10 cellular contexts compared by ENCODE assay signal in the genomic region with DNA sequence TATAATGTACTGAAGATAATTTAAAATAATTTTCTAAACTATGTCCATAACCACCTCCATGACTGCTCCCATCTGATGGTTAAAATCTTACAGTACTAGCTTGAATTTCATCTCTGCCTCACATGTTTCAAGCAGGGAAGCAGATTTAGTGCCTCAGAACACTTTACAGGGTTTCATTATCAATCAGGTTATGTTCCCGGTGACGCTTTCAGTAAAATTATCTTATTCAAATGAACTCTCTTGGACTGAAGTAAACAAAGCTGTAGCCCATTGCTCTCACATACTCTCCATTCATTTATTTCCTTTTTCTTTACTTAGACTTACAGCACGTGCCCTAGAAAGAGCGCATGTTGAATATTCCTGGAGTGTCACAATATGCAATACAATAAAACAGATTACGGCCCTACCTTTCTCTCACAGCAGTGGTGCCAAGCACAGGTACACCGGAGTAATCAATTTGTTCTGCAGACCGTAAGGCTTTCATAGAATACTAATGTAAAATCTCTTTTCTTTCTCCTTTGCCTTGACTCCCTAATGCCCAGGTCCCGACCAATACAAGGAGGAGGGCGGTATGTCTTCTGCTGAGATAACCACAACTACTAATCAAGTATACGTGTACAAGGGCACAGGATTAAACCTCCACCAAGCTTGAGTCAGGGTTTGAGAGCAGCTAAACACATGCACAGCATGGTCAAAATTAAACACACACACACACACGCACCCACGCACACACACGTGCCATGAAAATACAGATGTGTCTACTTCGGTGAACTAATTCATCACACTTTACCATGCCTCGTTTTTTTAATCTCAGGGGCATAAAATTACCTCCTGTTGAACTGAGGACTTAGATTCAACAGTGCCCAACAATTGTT.
A peak's percentile ranks its signal among the peaks of the same experiment; 100 is the strongest.
DNase-seq lines count a peak whose midpoint lies in the region; ATAC-seq lines count a peak whose summit lies in the region.
"Had no signal": no experiment of that assay in that cellular context is flagged by ENCODE, and none has a peak within 500 bp of the region (broad histone marks: within the 10 kb centered on the region; RNA-seq: fewer than 3 reads in every experiment).

No MANE protein-coding gene starts in this region.

- peak overlapping the region; percentile 18 for H3K27ac ChIP-seq in subcutaneous abdominal adipose tissue (ENCODE audit: low read depth, low read length)
- H3K27ac ChIP-seq: parathyroid adenoma had no signal

- no peaks in the 10 kb centered on the region for H3K27me3 Mint-ChIP-seq in activated CD8-positive, alpha-beta memory T cell treated with anti-CD3 and anti-CD28 coated beads, Interleukin-2, amount 10 ng/mL, durations not matched to agents 7 days and 5 days
- H3K27me3 Mint-ChIP-seq: activated naive CD8-positive, alpha-beta T cell treated with anti-CD3 and anti-CD28 coated beads, Interleukin-2, amount 10 ng/mL, durations not matched to agents 7 days and 5 days had no signal

- H3K4me1 ChIP-seq in subcutaneous abdominal adipose tissue (ENCODE audit: control insufficient read depth in 5 of 5, insufficient read depth in 5 of 5, low read length in 5 of 5) = peaks cover 0 to 49% (median 30%) of the 10 kb centered on the region in 5 donors

- H3K36me3 ChIP-seq in subcutaneous abdominal adipose tissue (ENCODE audit: control insufficient read depth in 5 of 5, insufficient read depth in 5 of 5, low read length in 5 of 5) = peaks cover 0 to 2% (median 0%) of the 10 kb centered on the region in 5 donors

- no peak overlapping the region for H3K4me3 Mint-ChIP-seq in activated CD8-positive, alpha-beta memory T cell treated with anti-CD3 and anti-CD28 coated beads, Interleukin-2, amount 10 ng/mL, durations not matched to agents 7 days and 5 days
- H3K4me3 Mint-ChIP-seq: activated naive CD8-positive, alpha-beta T cell treated with anti-CD3 and anti-CD28 coated beads, Interleukin-2, amount 10 ng/mL, durations not matched to agents 7 days and 5 days had no signal

- ATAC-seq in GM19395 (IDR thresholded peaks at IDR 0.05; ENCODE audit: unreplicated experiment) (peak; percentile 94), HG02970 (IDR thresholded peaks at IDR 0.05; ENCODE audit: low FRiP score, unreplicated experiment) (peak; percentile 62)
- no peak for ATAC-seq in activated CD8-positive, alpha-beta memory T cell treated with anti-CD3 and anti-CD28 coated beads, Interleukin-2, amount 10 ng/mL, durations not matched to agents 7 days and 5 days

- peaks cover 41% of the 10 kb centered on the region for H3K4me1 Mint-ChIP-seq in activated CD8-positive, alpha-beta memory T cell treated with anti-CD3 and anti-CD28 coated beads, Interleukin-2, amount 10 ng/mL, durations not matched to agents 7 days and 5 days

- no peaks in the 10 kb centered on the region for H3K9me3 Mint-ChIP-seq in activated CD8-positive, alpha-beta memory T cell treated with anti-CD3 and anti-CD28 coated beads, Interleukin-2, amount 10 ng/mL, durations not matched to agents 7 days and 5 days (ENCODE audit: low read depth)
- H3K9me3 Mint-ChIP-seq: activated naive CD8-positive, alpha-beta T cell treated with anti-CD3 and anti-CD28 coated beads, Interleukin-2, amount 10 ng/mL, durations not matched to agents 7 days and 5 days had no signal

- no peaks in the 10 kb centered on the region for H3K27me3 ChIP-seq in subcutaneous abdominal adipose tissue (ENCODE audit: control insufficient read depth in 5 of 5, insufficient read depth in 4 of 5, low read length in 5 of 5)

- H3K4me3 ChIP-seq in subcutaneous abdominal adipose tissue (ENCODE audit: low read depth in 1 of 5, low read length in 5 of 5) = no peak overlapping the region

- CTCF ChIA-PET in activated CD8-positive, alpha-beta memory T cell treated with anti-CD3 and anti-CD28 coated beads, Interleukin-2, amount 10 ng/mL, durations not matched to agents 7 days and 5 days (lab: Charles Lee) = interaction anchor here (0.6 to 0.8 kb wide), 2 partner anchors 55 to 611 kb away, joined by 3 read pairs; no protein-coding TSS in a partner anchor

- no peak overlapping the region for H3K27ac Mint-ChIP-seq in activated CD8-positive, alpha-beta memory T cell treated with anti-CD3 and anti-CD28 coated beads, Interleukin-2, amount 10 ng/mL, durations not matched to agents 7 days and 5 days
- H3K27ac Mint-ChIP-seq: activated naive CD8-positive, alpha-beta T cell treated with anti-CD3 and anti-CD28 coated beads, Interleukin-2, amount 10 ng/mL, durations not matched to agents 7 days and 5 days had no signal

- DNase-seq in NCI-H748 treated with DMSO at 0.1 percent for 48 hours (lab: John Stamatoyannopoulos, UW) = peak; percentile 50
- no peak for DNase-seq in SHP77 (lab: John Stamatoyannopoulos, UW)
- DNase-seq in cerebellar nuclear complex (lab: John Stamatoyannopoulos, UW) = no peak
- DNase-seq in activated CD8-positive, alpha-beta memory T cell treated with anti-CD3 and anti-CD28 coated beads, Interleukin-2, amount 10 ng/mL, durations not matched to agents 7 days and 5 days = no peak
- DNase-seq: activated naive CD8-positive, alpha-beta T cell treated with anti-CD3 and anti-CD28 coated beads, Interleukin-2, amount 10 ng/mL, durations not matched to agents 7 days and 5 days; NCI-H2029 treated with DMSO at 0.1 percent for 48 hours had no signal

- H3K36me3 Mint-ChIP-seq in activated CD8-positive, alpha-beta memory T cell treated with anti-CD3 and anti-CD28 coated beads, Interleukin-2, amount 10 ng/mL, durations not matched to agents 7 days and 5 days = peaks cover 2% of the 10 kb centered on the region

- no peaks in the 10 kb centered on the region for H3K9me3 ChIP-seq in subcutaneous abdominal adipose tissue (ENCODE audit: control insufficient read depth in 5 of 5, low read length in 5 of 5)

- H3K9ac ChIP-seq in subcutaneous abdominal adipose tissue (ENCODE audit: low read length in 5 of 5) = no peak overlapping the region
- H3K9ac ChIP-seq: parathyroid adenoma had no signal
